ENCODE assay signal across 12 cellular contexts in the genomic region with DNA sequence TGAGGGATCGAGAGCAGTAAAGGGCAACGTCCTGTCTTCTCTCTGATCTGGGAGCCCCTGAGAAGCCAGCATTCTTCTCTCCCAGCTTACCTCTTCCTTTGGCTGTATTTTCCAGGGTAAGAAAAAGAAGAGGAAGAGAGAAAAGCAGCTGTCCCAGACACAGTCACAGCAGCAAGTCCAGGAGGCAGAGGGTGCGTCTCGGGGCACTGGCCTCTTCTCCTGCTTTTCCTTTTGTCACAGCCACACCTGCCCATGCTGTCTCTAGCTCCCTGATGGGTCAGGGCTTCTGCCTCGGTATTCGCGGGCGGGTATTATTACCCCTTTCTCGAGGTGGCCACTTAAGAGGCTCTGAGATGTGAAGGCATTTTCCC. TPM values are rescaled to one million over a fixed set of nuclear protein-coding genes. Genes with fewer than 3 reads are reported as not detected.
DNase-seq lines count a peak whose midpoint lies in the region; ATAC-seq and TF ChIP-seq lines count a peak whose summit lies in the region.
"Had no signal": no experiment of that assay in that cellular context is flagged by ENCODE, and none has a peak within 500 bp of the region (broad histone marks: within the 10 kb centered on the region; RNA-seq: fewer than 3 reads in every experiment).

No MANE protein-coding gene starts in this region.

- no TSS peak for BruUV-seq in OCI-LY7 (replicated peaks; lab: Mats Ljungman, UMichigan)

- DNase-seq in activated T-cell treated with anti-CD3 and anti-CD28 coated beads, Interleukin-2, amount 50 U/mL, for 72 hours, result no peak
- no peak for DNase-seq in activated T-cell treated with anti-CD3 and anti-CD28 coated beads, Interleukin-2, amount 50 U/mL, for 48 hours
- DNase-seq in OCI-LY7 (ENCODE audit: low spot score) (no peak), hepatocyte (ENCODE audit: low spot score) (no peak), NCI-H345 (lab: John Stamatoyannopoulos, UW) (no peak), putamen (ENCODE audit: low spot score) (no peak), sciatic nerve (ENCODE audit: low spot score) (no peak)
- DNase-seq: central memory CD4-positive, alpha-beta T cell; erythroblast; NCI-H2081 had no signal

- no peaks in the 10 kb centered on the region for H3K79me2 ChIP-seq in OCI-LY7 (ENCODE audit: insufficient read depth, low read depth, low read length)
- H3K79me2 ChIP-seq in hepatocyte, result no peaks in the 10 kb centered on the region

- no peaks in the 10 kb centered on the region for H3K36me3 Mint-ChIP-seq in activated T-cell treated with anti-CD3 and anti-CD28 coated beads, Interleukin-2, amount 50 U/mL, for 72 hours (ENCODE audit: insufficient read depth in 2 of 2)
- no peaks in the 10 kb centered on the region for H3K36me3 Mint-ChIP-seq in stimulated activated memory B cell treated with anti-CD40 and anti-IgM and Interleukin-4, amounts not matched to agents 10 μg/mL and 1 μg/mL and 100 μg/mL, for 72 hours

- H3K9me3 ChIP-seq in OCI-LY7 (ENCODE audit: low read length) (no peaks in the 10 kb centered on the region), hepatocyte (ENCODE audit: low read depth) (no peaks in the 10 kb centered on the region)

- CTCF ChIA-PET in OCI-LY7 (lab: Charles Lee; ENCODE audit: unreplicated experiment), result no interaction called here

- POLR2A ChIA-PET in OCI-LY7 (lab: Charles Lee), result no interaction called here

- H3K36me3 ChIP-seq in OCI-LY7 (ENCODE audit: insufficient read depth, low read length), result no peaks in the 10 kb centered on the region
- H3K36me3 ChIP-seq in hepatocyte (replicated peaks; ENCODE audit: insufficient read depth, low read depth), result no peaks in the 10 kb centered on the region

- H3K4me3 ChIP-seq in OCI-LY7 (ENCODE audit: low read depth, low read length, poor library complexity, severe bottlenecking), result no peak overlapping the region
- no peak overlapping the region for H3K4me3 ChIP-seq in hepatocyte
- H3K4me3 ChIP-seq: GM12878 had no signal

- H3K27ac ChIP-seq in OCI-LY7 (ENCODE audit: low read depth, low read length, poor library complexity, severe bottlenecking), result no peak overlapping the region
- peak overlapping the region; percentile 82 for H3K27ac ChIP-seq in hepatocyte

- H3K4me2 ChIP-seq in OCI-LY7 (ENCODE audit: low read length), result peak overlapping the region; percentile 11; the same call in 1 of the 2 replicates
- H3K4me2 ChIP-seq in hepatocyte, result peak overlapping the region; percentile 24

- peaks cover 13% of the 10 kb centered on the region for H3K4me1 ChIP-seq in OCI-LY7 (ENCODE audit: insufficient read depth, low read length, poor library complexity, severe bottlenecking)
- H3K4me1 ChIP-seq in hepatocyte (ENCODE audit: insufficient read depth), result no peaks in the 10 kb centered on the region

- H3K4me1 Mint-ChIP-seq in activated T-cell treated with anti-CD3 and anti-CD28 coated beads, Interleukin-2, amount 50 U/mL, for 72 hours (ENCODE audit: low read depth), result peaks cover 38% of the 10 kb centered on the region
- H3K4me1 Mint-ChIP-seq in stimulated activated memory B cell treated with anti-CD40 and anti-IgM and Interleukin-4, amounts not matched to agents 10 μg/mL and 1 μg/mL and 100 μg/mL, for 72 hours, result peaks cover 23% of the 10 kb centered on the region

- WGBS in hepatocyte (ENCODE audit: low lambda C conversion rate, missing lambda C conversion rate), result 91% methylated on average over 9 of the region's 9 CpGs

- H3K9me2 ChIP-seq in OCI-LY7 (ENCODE audit: insufficient read depth, low read length), result no peaks in the 10 kb centered on the region
- H3K9me2 ChIP-seq in hepatocyte (replicated peaks; ENCODE audit: insufficient read depth), result no peaks in the 10 kb centered on the region

- peak overlapping the region; percentile 71 to 76 for H3K4me3 Mint-ChIP-seq in activated T-cell treated with anti-CD3 and anti-CD28 coated beads, Interleukin-2, amount 50 U/mL, for 72 hours
- H3K4me3 Mint-ChIP-seq in stimulated activated memory B cell treated with anti-CD40 and anti-IgM and Interleukin-4, amounts not matched to agents 10 μg/mL and 1 μg/mL and 100 μg/mL, for 72 hours, result peak overlapping the region; percentile 55

- TF ChIP-seq CTCF in OCI-LY7 (conservative IDR thresholded peaks at IDR 0.05; ENCODE audit: low read length), result no peak
- no peak for TF ChIP-seq CTCF in hepatocyte (IDR thresholded peaks at IDR 0.05; ENCODE audit: poor library complexity)

- no peaks in the 10 kb centered on the region for H4K20me1 ChIP-seq in OCI-LY7 (ENCODE audit: insufficient read depth, low read length)
- H4K20me1 ChIP-seq in hepatocyte (ENCODE audit: insufficient read depth, poor library complexity, severe bottlenecking), result no peaks in the 10 kb centered on the region

- no peaks in the 10 kb centered on the region for H3K27me3 Mint-ChIP-seq in activated T-cell treated with anti-CD3 and anti-CD28 coated beads, Interleukin-2, amount 50 U/mL, for 72 hours (ENCODE audit: low read depth)
- H3K27me3 Mint-ChIP-seq in stimulated activated memory B cell treated with anti-CD40 and anti-IgM and Interleukin-4, amounts not matched to agents 10 μg/mL and 1 μg/mL and 100 μg/mL, for 72 hours, result peaks cover 32% of the 10 kb centered on the region

- ATAC-seq in activated T-cell treated with anti-CD3 and anti-CD28 coated beads, Interleukin-2, amount 50 U/mL, for 72 hours (replicated peaks in 1 of 2), result no peak
- ATAC-seq in stimulated activated memory B cell treated with anti-CD40 and anti-IgM and Interleukin-4, amounts not matched to agents 10 μg/mL and 1 μg/mL and 100 μg/mL, for 72 hours, result no peak
- no peak for ATAC-seq in sciatic nerve
- ATAC-seq: GM12878 had no signal

- H2AFZ ChIP-seq in OCI-LY7 (ENCODE audit: low read length), result no peak overlapping the region
- H2AFZ ChIP-seq in hepatocyte, result no peak overlapping the region

- intact Hi-C loops in OCI-LY7 (cut with micrococcal nuclease; ENCODE audit: unreplicated experiment) (no loop called here), sciatic nerve (cut with DNase I) (loop anchor here (10.0 kb wide), 1 partner anchor 243 kb away; no protein-coding TSS in a partner anchor)

- no peaks in the 10 kb centered on the region for H3K27me3 ChIP-seq in hepatocyte

- peak overlapping the region; percentile 90 for H3K27ac Mint-ChIP-seq in activated T-cell treated with anti-CD3 and anti-CD28 coated beads, Interleukin-2, amount 50 U/mL, for 72 hours
- peak overlapping the region; percentile 50 for H3K27ac Mint-ChIP-seq in stimulated activated memory B cell treated with anti-CD40 and anti-IgM and Interleukin-4, amounts not matched to agents 10 μg/mL and 1 μg/mL and 100 μg/mL, for 72 hours

- H3K9me3 Mint-ChIP-seq in activated T-cell treated with anti-CD3 and anti-CD28 coated beads, Interleukin-2, amount 50 U/mL, for 72 hours, result no peaks in the 10 kb centered on the region
- H3K9me3 Mint-ChIP-seq in stimulated activated memory B cell treated with anti-CD40 and anti-IgM and Interleukin-4, amounts not matched to agents 10 μg/mL and 1 μg/mL and 100 μg/mL, for 72 hours, result no peaks in the 10 kb centered on the region

RNA-seq across cellular contexts. Expression of a gene that starts 20.3 kb away (rescaled TPM):
- total RNA-seq in activated T-cell treated with anti-CD3 and anti-CD28 coated beads, Interleukin-2, amount 50 U/mL, for 72 hours, result 100 to 1,000 TPM; 102 to 106 TPM
- 74.4 and 78.6 TPM in 2 replicates for total RNA-seq in OCI-LY7 (2014; rRNA removed; shearing (Covaris generic))
- total RNA-seq in OCI-LY7 (2022) (76.9 and 86.6 TPM in 2 replicates), hepatocyte (66.5 and 72.0 TPM in 2 replicates), sciatic nerve (109 TPM)
- polyA plus RNA-seq in hepatocyte, result 51.1 and 52.4 TPM in 2 replicates

RNA-seq across cellular contexts. Expression of a gene that starts 46.8 kb away (rescaled TPM):
- total RNA-seq in activated T-cell treated with anti-CD3 and anti-CD28 coated beads, Interleukin-2, amount 50 U/mL, for 72 hours, result 10 to 100 TPM; 26.8 to 31.8 TPM
- 5.9 and 14.1 TPM in 2 replicates for total RNA-seq in OCI-LY7 (2014; rRNA removed; shearing (Covaris generic))
- 19.2 and 19.9 TPM in 2 replicates for total RNA-seq in OCI-LY7 (2022)
- 55.3 and 58.5 TPM in 2 replicates for total RNA-seq in hepatocyte
- 22.2 and 24.7 TPM in 2 replicates for polyA plus RNA-seq in hepatocyte
- total RNA-seq in sciatic nerve, result 42.8 TPM

RNA-seq across cellular contexts. Expression of a gene that starts 47.1 kb away (rescaled TPM):
- total RNA-seq in activated T-cell treated with anti-CD3 and anti-CD28 coated beads, Interleukin-2, amount 50 U/mL, for 72 hours, result 10 to 100 TPM; 19.3 to 23.7 TPM
- total RNA-seq in OCI-LY7 (2014; rRNA removed; shearing (Covaris generic)), result 12.0 and 22.1 TPM in 2 replicates
- total RNA-seq in OCI-LY7 (2022) (18.5 and 21.8 TPM in 2 replicates), hepatocyte (17.6 and 25.1 TPM in 2 replicates), sciatic nerve (29.6 TPM)
- polyA plus RNA-seq in hepatocyte, result 16.4 and 18.1 TPM in 2 replicates
